In the genomic region with DNA sequence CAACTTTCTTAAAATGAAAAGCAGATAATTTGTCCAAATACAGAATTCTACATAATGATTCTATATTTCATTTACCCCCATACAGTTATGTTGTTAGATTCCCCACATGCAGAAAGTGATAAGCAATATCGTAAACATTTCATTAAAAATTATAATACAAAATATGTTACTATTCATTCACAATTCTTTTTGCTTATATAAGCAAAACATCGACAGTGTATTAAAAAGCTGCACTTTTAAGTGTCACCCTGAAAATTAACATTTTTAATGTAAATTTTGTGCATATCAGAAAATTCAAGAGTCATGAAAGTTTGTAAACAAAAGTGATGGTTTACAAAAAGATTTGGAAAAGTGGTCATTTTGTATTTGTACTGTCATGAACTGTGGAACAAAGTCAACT, we compare ENCODE assay signal across 34 cellular contexts. TPM values are rescaled to one million over a fixed set of nuclear protein-coding genes. Genes with fewer than 3 reads are reported as not detected.
"Had no signal": no experiment of that assay in that cellular context is flagged by ENCODE, and none has a peak within 500 bp of the region (broad histone marks: within the 10 kb centered on the region; RNA-seq: fewer than 3 reads in every experiment).

No MANE protein-coding gene starts in this region.

- H2AFZ ChIP-seq: hepatocyte had no signal

- H3K36me3 Mint-ChIP-seq: activated naive CD4-positive, alpha-beta T cell treated with anti-CD3 and anti-CD28 coated beads, Interleukin-2, amount 10 ng/mL, durations not matched to agents 7 days and 5 days; activated naive CD8-positive, alpha-beta T cell treated with anti-CD3 and anti-CD28 coated beads, Interleukin-2, amount 10 ng/mL, durations not matched to agents 7 days and 5 days; brain had no signal

- H3K9me3 Mint-ChIP-seq: activated CD4-positive, alpha-beta memory T cell treated with anti-CD3 and anti-CD28 coated beads, Interleukin-2, amount 10 ng/mL, durations not matched to agents 7 days and 5 days; activated naive CD4-positive, alpha-beta T cell treated with anti-CD3 and anti-CD28 coated beads, Interleukin-2, amount 50 U/mL, for 72 hours; activated T-cell treated with anti-CD3 and anti-CD28 coated beads, Interleukin-2, amount 50 U/mL, for 72 hours had no signal

- H3K4me3 Mint-ChIP-seq: activated CD4-positive, alpha-beta memory T cell treated with anti-CD3 and anti-CD28 coated beads, Interleukin-2, amount 10 ng/mL, durations not matched to agents 7 days and 5 days; activated CD4-positive, alpha-beta T cell treated with anti-CD3 and anti-CD28 coated beads, Interleukin-2, amount 10 ng/mL, durations not matched to agents 7 days and 5 days; activated naive CD4-positive, alpha-beta T cell treated with anti-CD3 and anti-CD28 coated beads, Interleukin-2, amount 10 ng/mL, durations not matched to agents 7 days and 5 days; activated naive CD8-positive, alpha-beta T cell treated with anti-CD3 and anti-CD28 coated beads, Interleukin-2, amount 10 ng/mL, durations not matched to agents 7 days and 5 days; activated T-cell treated with anti-CD3 and anti-CD28 coated beads, Interleukin-2, amount 50 U/mL, for 24 hours; activated T-cell treated with anti-CD3 and anti-CD28 coated beads, Interleukin-2, amount 50 U/mL, for 72 hours; T-helper 17 cell; T-helper 2 cell treated with Interferon-gamma antibody and Interleukin-4, amounts not matched to agents 5 μg/mL and 100 μg/mL, for 36 hours had no signal

- H3K4me1 ChIP-seq: breast epithelium, colonic mucosa, foreskin keratinocyte had no signal

- H3K27ac ChIP-seq: cardiac muscle cell, colonic mucosa, foreskin keratinocyte, gastroesophageal sphincter, hepatocyte had no signal

- H3K27me3 ChIP-seq: ascending aorta, breast epithelium, cardiac muscle cell, colonic mucosa, esophagus muscularis mucosa, foreskin keratinocyte, gastroesophageal sphincter, heart right ventricle, hepatocyte had no signal

- H3K27me3 Mint-ChIP-seq: brain had no signal

- H3K4me1 Mint-ChIP-seq: activated CD4-positive, alpha-beta memory T cell treated with anti-CD3 and anti-CD28 coated beads, Interleukin-2, amount 10 ng/mL, durations not matched to agents 7 days and 5 days; activated naive CD4-positive, alpha-beta T cell treated with anti-CD3 and anti-CD28 coated beads, Interleukin-2, amount 10 ng/mL, durations not matched to agents 7 days and 5 days; activated naive CD8-positive, alpha-beta T cell treated with anti-CD3 and anti-CD28 coated beads, Interleukin-2, amount 10 ng/mL, durations not matched to agents 7 days and 5 days had no signal

- DNase-seq: activated CD4-positive, alpha-beta memory T cell treated with anti-CD3 and anti-CD28 coated beads, Interleukin-2, amount 10 ng/mL, durations not matched to agents 7 days and 5 days; activated CD4-positive, alpha-beta T cell treated with anti-CD3 and anti-CD28 coated beads for 1 hour; activated CD4-positive, alpha-beta T cell treated with anti-CD3 and anti-CD28 coated beads for 4 hours; activated CD4-positive, alpha-beta T cell treated with anti-CD3 and anti-CD28 coated beads, Interleukin-2, amount 10 ng/mL, durations not matched to agents 7 days and 5 days; activated CD4-positive, alpha-beta T cell treated with anti-CD3 and anti-CD28 coated beads, Interleukin-2, amount 50 U/mL, for 4 hours; activated CD4-positive, CD25-positive, alpha-beta regulatory T cell; activated CD8-positive, alpha-beta memory T cell treated with anti-CD3 and anti-CD28 coated beads, Interleukin-2, amount 50 U/mL, for 48 hours; activated gamma-delta T cell; activated naive CD4-positive, alpha-beta T cell; activated naive CD4-positive, alpha-beta T cell treated with anti-CD3 and anti-CD28 coated beads, Interleukin-2, amount 10 ng/mL, durations not matched to agents 7 days and 5 days; activated naive CD8-positive, alpha-beta T cell treated with anti-CD3 and anti-CD28 coated beads, Interleukin-2, amount 10 ng/mL, durations not matched to agents 7 days and 5 days; activated T-cell treated with anti-CD3 and anti-CD28 coated beads for 4 hours; activated T-cell treated with anti-CD3 and anti-CD28 coated beads, Interleukin-2, amount 50 U/mL, for 24 hours; activated T-cell treated with anti-CD3 and anti-CD28 coated beads, Interleukin-2, amount 50 U/mL, for 72 hours; central memory CD4-positive, alpha-beta T cell; cerebellar nuclear complex; colonic mucosa; effector CD8-positive, alpha-beta T cell; erythroblast; foreskin keratinocyte; heart right ventricle; T-helper 17 cell; T1000 had no signal

- H3K27ac Mint-ChIP-seq: activated CD4-positive, alpha-beta memory T cell treated with anti-CD3 and anti-CD28 coated beads, Interleukin-2, amount 10 ng/mL, durations not matched to agents 7 days and 5 days; activated CD4-positive, alpha-beta T cell treated with anti-CD3 and anti-CD28 coated beads, Interleukin-2, amount 10 ng/mL, durations not matched to agents 7 days and 5 days; activated naive CD4-positive, alpha-beta T cell treated with anti-CD3 and anti-CD28 coated beads, Interleukin-2, amount 10 ng/mL, durations not matched to agents 7 days and 5 days; activated naive CD4-positive, alpha-beta T cell treated with anti-CD3 and anti-CD28 coated beads, Interleukin-2, amount 50 U/mL, for 72 hours; activated naive CD8-positive, alpha-beta T cell treated with anti-CD3 and anti-CD28 coated beads, Interleukin-2, amount 10 ng/mL, durations not matched to agents 7 days and 5 days; activated T-cell treated with anti-CD3 and anti-CD28 coated beads, Interleukin-2, amount 50 U/mL, for 24 hours; activated T-cell treated with anti-CD3 and anti-CD28 coated beads, Interleukin-2, amount 50 U/mL, for 72 hours; T-helper 17 cell; T-helper 2 cell treated with Interferon-gamma antibody and Interleukin-4, amounts not matched to agents 5 μg/mL and 100 μg/mL, for 36 hours had no signal

- ATAC-seq: activated T-cell treated with anti-CD3 and anti-CD28 coated beads, Interleukin-2, amount 50 U/mL, for 72 hours; foreskin keratinocyte; gastroesophageal sphincter; T-helper 17 cell had no signal

- H3K9me3 ChIP-seq: ascending aorta, breast epithelium, colonic mucosa, esophagus muscularis mucosa, gastroesophageal sphincter had no signal

- H3K4me2 ChIP-seq: hepatocyte had no signal

- H3K79me2 ChIP-seq: hepatocyte had no signal

- H3K36me3 ChIP-seq: ascending aorta, breast epithelium, cardiac muscle cell, colonic mucosa, esophagus muscularis mucosa, gastroesophageal sphincter, heart right ventricle had no signal

- H3K4me3 ChIP-seq: ascending aorta, breast epithelium, cardiac muscle cell, colonic mucosa, gastroesophageal sphincter, heart right ventricle, hepatocyte had no signal

RNA-seq across cellular contexts. Expression of a gene that starts 19.2 kb away (rescaled TPM):
- total RNA-seq: activated CD4-positive, alpha-beta memory T cell treated with anti-CD3 and anti-CD28 coated beads, Interleukin-2, amount 10 ng/mL, durations not matched to agents 7 days and 5 days; activated CD4-positive, alpha-beta T cell treated with anti-CD3 and anti-CD28 coated beads, Interleukin-2, amount 10 ng/mL, durations not matched to agents 7 days and 5 days; activated naive CD4-positive, alpha-beta T cell treated with anti-CD3 and anti-CD28 coated beads, Interleukin-2, amount 50 U/mL, for 72 hours; activated naive CD8-positive, alpha-beta T cell treated with anti-CD3 and anti-CD28 coated beads, Interleukin-2, amount 10 ng/mL, durations not matched to agents 7 days and 5 days; activated T-cell treated with anti-CD3 and anti-CD28 coated beads, Interleukin-2, amount 50 U/mL, for 72 hours; ascending aorta; cardiac muscle cell; colonic mucosa; dermis microvascular lymphatic vessel endothelial cell; esophagus muscularis mucosa; foreskin keratinocyte; gastroesophageal sphincter; glomerular endothelial cell; heart right ventricle; hepatocyte; T-helper 17 cell had no signal
- polyA plus RNA-seq: cardiac muscle cell, foreskin keratinocyte, heart right ventricle, hepatocyte had no signal
